ENCODE assay signal across 16 cellular contexts in genomic region chr16:88503374-88503770, GRCh38. TPM values are rescaled to one million over a fixed set of nuclear protein-coding genes. Genes with fewer than 3 reads are reported as not detected.
DNase-seq lines count a peak whose midpoint lies in the region; TF ChIP-seq lines count a peak whose summit lies in the region.
"Had no signal": no experiment of that assay in that cellular context is flagged by ENCODE, and none has a peak within 500 bp of the region (broad histone marks: within the 10 kb centered on the region; RNA-seq: fewer than 3 reads in every experiment).

No MANE protein-coding gene starts in this region.

- no peak overlapping the region for H3K56ac ChIP-seq in mesendoderm (ENCODE audit: low read length)

- H3K9me3 Mint-ChIP-seq in activated CD4-positive, alpha-beta memory T cell treated with anti-CD3 and anti-CD28 coated beads, Interleukin-2, amount 10 ng/mL, durations not matched to agents 7 days and 5 days, result no peaks in the 10 kb centered on the region
- H3K9me3 Mint-ChIP-seq: dendritic cell treated with granulocyte-macrophage colony-stimulating factor and Interleukin-4, amounts not matched to agents 40 ng/mL and 50 ng/mL, for 4 days had no signal

- H3K9ac ChIP-seq in BLaER1 treated with 17β-estradiol and CSF1 and Interleukin-3, amounts not matched to agents 10 nM and 100 nM, result peak overlapping the region in 9 of 11 experiments; percentile 2 to 59 (median 40); a peak in 13 of 22 replicates
- H3K9ac ChIP-seq in duodenal mucosa (ENCODE audit: low read depth in 1 of 2, low read length in 2 of 2) (peak overlapping the region; percentile 55 to 60), mesendoderm (ENCODE audit: low read length) (no peak overlapping the region)

- H4K8ac ChIP-seq in mesendoderm (ENCODE audit: low read depth, low read length), result no peak overlapping the region

- no peak overlapping the region for H3K23ac ChIP-seq in mesendoderm (ENCODE audit: low read length)

- H3K9me3 ChIP-seq in BLaER1 treated with 17β-estradiol and CSF1 and Interleukin-3, amounts not matched to agents 10 nM and 100 nM (replicated peaks in 1 of 11), result no peaks in the 10 kb centered on the region
- H3K9me3 ChIP-seq in duodenal mucosa (ENCODE audit: control insufficient read depth in 1 of 2, low read length in 2 of 2), result no peaks in the 10 kb centered on the region
- no peaks in the 10 kb centered on the region for H3K9me3 ChIP-seq in muscle layer of duodenum (ENCODE audit: control insufficient read depth in 1 of 2, low read length in 2 of 2)
- H3K9me3 ChIP-seq: vagina had no signal

- no peaks in the 10 kb centered on the region for H3K79me2 ChIP-seq in mesendoderm (ENCODE audit: control insufficient read depth, insufficient read depth, low read length)

- no peak for TF ChIP-seq CTCF in GM13977 (IDR thresholded peaks at IDR 0.05; ENCODE audit: extremely low read depth, insufficient read depth, missing control alignments)

- in situ Hi-C loops in GM13977 (cut with MboI; ENCODE audit: low pct_unique_long_range_greater_than_20kb, low sequenced_read_pairs, unreplicated experiment), result no loop called here

- H3K4me3 ChIP-seq in BLaER1 treated with 17β-estradiol and CSF1 and Interleukin-3, amounts not matched to agents 10 nM and 100 nM, result no peak overlapping the region
- H3K4me3 ChIP-seq in duodenal mucosa (ENCODE audit: low read depth in 1 of 2, low read length in 2 of 2), result no peak overlapping the region
- H3K4me3 ChIP-seq in muscle layer of duodenum (ENCODE audit: low read depth in 1 of 2, low read length in 2 of 2), result no peak overlapping the region
- no peak overlapping the region for H3K4me3 ChIP-seq in mesendoderm (ENCODE audit: low read length)
- H3K4me3 ChIP-seq: vagina had no signal

- peak overlapping the region in 5 of 11 experiments; percentile 2 to 45 (median 35); a peak in 8 of 22 replicates for H3K27ac ChIP-seq in BLaER1 treated with 17β-estradiol and CSF1 and Interleukin-3, amounts not matched to agents 10 nM and 100 nM
- peak overlapping the region; percentile 94 for H3K27ac ChIP-seq in duodenal mucosa (ENCODE audit: low read depth, low read length)
- H3K27ac ChIP-seq in muscle layer of duodenum (ENCODE audit: low read length), result peak overlapping the region; percentile 69
- H3K27ac ChIP-seq in mesendoderm (ENCODE audit: low read depth, low read length), result no peak overlapping the region
- H3K27ac ChIP-seq: RWPE1, vagina had no signal

- H3K4me2 ChIP-seq in BLaER1 treated with 17β-estradiol and CSF1 and Interleukin-3, amounts not matched to agents 10 nM and 100 nM, result peak overlapping the region in 9 of 11 experiments; percentile 29 to 77 (median 62); a peak in 17 of 22 replicates
- no peak overlapping the region for H3K4me2 ChIP-seq in mesendoderm (ENCODE audit: low read length)

- H2BK15ac ChIP-seq in mesendoderm (replicated peaks; ENCODE audit: low read depth), result no peak overlapping the region

- no peak overlapping the region for H2BK5ac ChIP-seq in mesendoderm (ENCODE audit: low read length)

- no peak overlapping the region for H3K18ac ChIP-seq in mesendoderm (ENCODE audit: low read length)

- H3K4me1 Mint-ChIP-seq in activated CD4-positive, alpha-beta memory T cell treated with anti-CD3 and anti-CD28 coated beads, Interleukin-2, amount 10 ng/mL, durations not matched to agents 7 days and 5 days, result peaks cover 1% of the 10 kb centered on the region

- no peaks in the 10 kb centered on the region for H3K27me3 ChIP-seq in BLaER1 treated with 17β-estradiol and CSF1 and Interleukin-3, amounts not matched to agents 10 nM and 100 nM
- H3K27me3 ChIP-seq in duodenal mucosa (ENCODE audit: control insufficient read depth in 1 of 2, insufficient read depth in 2 of 2, low read length in 2 of 2) (no peaks in the 10 kb centered on the region), muscle layer of duodenum (ENCODE audit: low read depth, low read length) (no peaks in the 10 kb centered on the region), mesendoderm (ENCODE audit: insufficient read depth, low read length, poor library complexity) (no peaks in the 10 kb centered on the region)
- H3K27me3 ChIP-seq: vagina had no signal

- no peak overlapping the region for H3K4me3 Mint-ChIP-seq in activated CD4-positive, alpha-beta memory T cell treated with anti-CD3 and anti-CD28 coated beads, Interleukin-2, amount 10 ng/mL, durations not matched to agents 7 days and 5 days
- H3K4me3 Mint-ChIP-seq: dendritic cell treated with granulocyte-macrophage colony-stimulating factor and Interleukin-4, amounts not matched to agents 40 ng/mL and 50 ng/mL, for 4 days had no signal

- CTCF ChIA-PET in activated CD4-positive, alpha-beta memory T cell treated with anti-CD3 and anti-CD28 coated beads, Interleukin-2, amount 10 ng/mL, durations not matched to agents 7 days and 5 days (lab: Charles Lee), result no interaction called here

- H4K5ac ChIP-seq in mesendoderm (ENCODE audit: low read length), result no peak overlapping the region

- H3K27me3 Mint-ChIP-seq in activated CD4-positive, alpha-beta memory T cell treated with anti-CD3 and anti-CD28 coated beads, Interleukin-2, amount 10 ng/mL, durations not matched to agents 7 days and 5 days, result no peaks in the 10 kb centered on the region

- no peak overlapping the region for H3K27ac Mint-ChIP-seq in activated CD4-positive, alpha-beta memory T cell treated with anti-CD3 and anti-CD28 coated beads, Interleukin-2, amount 10 ng/mL, durations not matched to agents 7 days and 5 days
- H3K27ac Mint-ChIP-seq: dendritic cell treated with granulocyte-macrophage colony-stimulating factor and Interleukin-4, amounts not matched to agents 40 ng/mL and 50 ng/mL, for 4 days had no signal

- no peak overlapping the region for H2BK120ac ChIP-seq in mesendoderm (ENCODE audit: low read depth, low read length)

- DNase-seq in HT1080 (ENCODE audit: low read depth), result peak; percentile 31
- DNase-seq in NCI-H2029 treated with DMSO at 0.1 percent for 48 hours (lab: John Stamatoyannopoulos, UW), result no peak
- no peak for DNase-seq in mesendoderm
- no peak for DNase-seq in GM13977 (ENCODE audit: low spot score)
- no peak for DNase-seq in activated CD4-positive, alpha-beta memory T cell treated with anti-CD3 and anti-CD28 coated beads, Interleukin-2, amount 10 ng/mL, durations not matched to agents 7 days and 5 days
- DNase-seq: activated gamma-delta T cell treated with Interleukin-2 at 50 U/mL for 16 hours, NCI-H1436 treated with DMSO at 0.1 percent for 48 hours, NCI-H345, posterior cingulate gyrus, SW 1271 had no signal

- H2AK5ac ChIP-seq in mesendoderm (ENCODE audit: low read length), result no peak overlapping the region

- no CpG with 5 or more reads among the region's 10 CpGs for WGBS in mesendoderm (ENCODE audit: extremely low coverage, insufficient coverage, low lambda C conversion rate)

- H3K36me3 Mint-ChIP-seq in activated CD4-positive, alpha-beta memory T cell treated with anti-CD3 and anti-CD28 coated beads, Interleukin-2, amount 10 ng/mL, durations not matched to agents 7 days and 5 days (ENCODE audit: low read depth), result no peaks in the 10 kb centered on the region

- no peaks in the 10 kb centered on the region for H3K79me1 ChIP-seq in mesendoderm (ENCODE audit: low read length)

- peaks cover 0 to 91% (median 37%) of the 10 kb centered on the region in 11 experiments; a peak in 15 of 22 replicates for H4K20me1 ChIP-seq in BLaER1 treated with 17β-estradiol and CSF1 and Interleukin-3, amounts not matched to agents 10 nM and 100 nM

- POLR2A ChIA-PET in activated CD4-positive, alpha-beta memory T cell treated with anti-CD3 and anti-CD28 coated beads, Interleukin-2, amount 10 ng/mL, durations not matched to agents 7 days and 5 days (lab: Charles Lee), result no interaction called here

- peaks cover 0 to 15% (median 0%) of the 10 kb centered on the region in 11 experiments; a peak in 4 of 22 replicates for H3K36me3 ChIP-seq in BLaER1 treated with 17β-estradiol and CSF1 and Interleukin-3, amounts not matched to agents 10 nM and 100 nM
- peaks cover 0 to 15% of the 10 kb centered on the region in 2 donors for H3K36me3 ChIP-seq in duodenal mucosa (ENCODE audit: control insufficient read depth in 1 of 2, insufficient read depth in 2 of 2, low read length in 2 of 2)
- H3K36me3 ChIP-seq in muscle layer of duodenum (ENCODE audit: control insufficient read depth in 1 of 2, insufficient read depth in 2 of 2, low read length in 2 of 2), result no peaks in the 10 kb centered on the region
- no peaks in the 10 kb centered on the region for H3K36me3 ChIP-seq in mesendoderm (ENCODE audit: control insufficient read depth, insufficient read depth, low read length)
- H3K36me3 ChIP-seq: vagina had no signal

- H3K4me1 ChIP-seq in BLaER1 treated with 17β-estradiol and CSF1 and Interleukin-3, amounts not matched to agents 10 nM and 100 nM, result peaks cover 21 to 82% (median 71%) of the 10 kb centered on the region in 10 experiments
- peaks cover 48 to 55% of the 10 kb centered on the region in 2 donors for H3K4me1 ChIP-seq in duodenal mucosa (ENCODE audit: control insufficient read depth in 1 of 2, insufficient read depth in 2 of 2, low read length in 2 of 2)
- peaks cover 0 to 4% of the 10 kb centered on the region in 2 donors for H3K4me1 ChIP-seq in muscle layer of duodenum (ENCODE audit: control insufficient read depth in 1 of 2, insufficient read depth in 2 of 2, low read length in 2 of 2)
- H3K4me1 ChIP-seq in mesendoderm (ENCODE audit: control insufficient read depth, low read depth, low read length), result peaks cover 2% of the 10 kb centered on the region
- H3K4me1 ChIP-seq: vagina had no signal

- H3K4ac ChIP-seq in mesendoderm (ENCODE audit: low read depth, low read length), result no peak overlapping the region

RNA-seq across cellular contexts. Expression of gene ZFPM1, which starts 50.3 kb away (rescaled TPM):
- total RNA-seq in HT1080 (2014; rRNA removed; shearing (Covaris generic)), result 1.4 and 1.9 TPM in 2 replicates
- 3.0 and 3.1 TPM in 2 replicates for polyA plus RNA-seq in HT1080 (2015; cell fraction: cytosol; rRNA removed)
- polyA plus RNA-seq in HT1080 (2015; cell fraction: nucleus; rRNA removed), result 2.1 and 3.0 TPM in 2 replicates
- polyA plus RNA-seq in mesendoderm (2013, experiment 1 of 2), result 2.5 TPM
- 2.5 TPM for polyA plus RNA-seq in mesendoderm (2013, experiment 2 of 2)
- 10 to 100 TPM; 15.4 to 15.7 TPM for total RNA-seq in activated CD4-positive, alpha-beta memory T cell treated with anti-CD3 and anti-CD28 coated beads, Interleukin-2, amount 10 ng/mL, durations not matched to agents 7 days and 5 days
